24 cellular contexts compared by ENCODE assay signal in the genomic region with DNA sequence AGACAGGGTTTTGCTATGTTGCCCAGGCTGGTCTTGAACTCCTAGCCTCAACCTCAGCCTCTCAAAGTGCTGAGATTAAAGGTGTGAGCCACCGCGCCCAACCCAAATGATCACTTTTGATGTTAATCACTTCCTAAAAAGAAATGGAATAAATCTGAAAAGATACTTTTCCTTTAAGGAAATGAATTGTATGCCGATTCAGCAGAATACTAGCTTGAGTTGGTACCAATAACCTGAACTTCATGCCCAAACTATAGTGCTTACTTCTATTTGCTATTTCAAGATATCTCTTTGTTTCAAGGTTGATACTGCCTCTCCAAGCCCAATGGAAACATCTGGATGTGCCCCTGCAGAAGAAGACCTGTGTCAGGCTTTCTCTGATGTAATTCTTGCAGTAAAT. TPM values are rescaled to one million over a fixed set of nuclear protein-coding genes. Genes with fewer than 3 reads are reported as not detected.
DNase-seq lines count a peak whose midpoint lies in the region; ATAC-seq, FAIRE-seq and TF ChIP-seq lines count a peak whose summit lies in the region.
"Had no signal": no experiment of that assay in that cellular context is flagged by ENCODE, and none has a peak within 500 bp of the region (broad histone marks: within the 10 kb centered on the region; RNA-seq: fewer than 3 reads in every experiment).

No MANE protein-coding gene starts in this region.

- no peak overlapping the region for H3K56ac ChIP-seq in IMR-90 (ENCODE audit: extremely low read depth, insufficient read depth, low read length)

- no peak overlapping the region for H4K91ac ChIP-seq in IMR-90 (ENCODE audit: insufficient read depth, low read depth, low read length)

- H3K4ac ChIP-seq in IMR-90 (ENCODE audit: low read depth, low read length) = no peak overlapping the region

- CTCF ChIA-PET in activated CD4-positive, alpha-beta memory T cell treated with anti-CD3 and anti-CD28 coated beads, Interleukin-2, amount 10 ng/mL, durations not matched to agents 7 days and 5 days (lab: Charles Lee) = interaction anchor here (0.6 to 1.5 kb wide), 2 partner anchors 10 to 163 kb away, joined by 3 read pairs; no protein-coding TSS in a partner anchor
- CTCF ChIA-PET in activated CD4-positive, alpha-beta memory T cell treated with anti-CD3 and anti-CD28 coated beads for 36 hours (lab: Charles Lee) = no interaction called here
- CTCF ChIA-PET in IMR-90 (lab: Yijun Ruan, JAX) = no interaction called here
- CTCF ChIA-PET in activated CD8-positive, alpha-beta T cell treated with anti-CD3 and anti-CD28 coated beads, Interleukin-2, amount 10 ng/mL, durations not matched to agents 7 days and 5 days (lab: Charles Lee) = interaction anchor here (5.5 kb wide), 1 partner anchor 77 kb away, joined by 36 read pairs; a partner anchor contains a TSS

- no peak overlapping the region for H3K18ac ChIP-seq in IMR-90 (ENCODE audit: low read depth, low read length)

- H2BK120ac ChIP-seq in IMR-90 (ENCODE audit: low read depth, low read length) = no peak overlapping the region

- no peak overlapping the region for H4K8ac ChIP-seq in IMR-90 (ENCODE audit: low read depth in 2 of 2, low read length in 2 of 2)

- H3K36me3 ChIP-seq in IMR-90 (ENCODE audit: control insufficient read depth, insufficient read depth, low read length) (peaks cover 11% of the 10 kb centered on the region), astrocyte (ENCODE audit: insufficient read depth, low read length) (peaks cover 34% of the 10 kb centered on the region)

- no peak overlapping the region for H3K4me3 Mint-ChIP-seq in activated CD4-positive, alpha-beta memory T cell treated with anti-CD3 and anti-CD28 coated beads, Interleukin-2, amount 10 ng/mL, durations not matched to agents 7 days and 5 days
- H3K4me3 Mint-ChIP-seq in activated CD4-positive, alpha-beta memory T cell treated with anti-CD3 and anti-CD28 coated beads for 36 hours = no peak overlapping the region
- H3K4me3 Mint-ChIP-seq in astrocyte (ENCODE audit: unreplicated experiment) = no peak overlapping the region
- H3K4me3 Mint-ChIP-seq in activated CD8-positive, alpha-beta T cell treated with anti-CD3 and anti-CD28 coated beads, Interleukin-2, amount 10 ng/mL, durations not matched to agents 7 days and 5 days = no peak overlapping the region
- H3K4me3 Mint-ChIP-seq: B cell had no signal

- H2AFZ ChIP-seq in IMR-90 (replicated peaks; ENCODE audit: low read length, poor library complexity) (no peak overlapping the region), astrocyte (ENCODE audit: low read depth, low read length) (no peak overlapping the region)

- H2AK5ac ChIP-seq in IMR-90 (ENCODE audit: low read depth, low read length) = no peak overlapping the region

- no peak overlapping the region for H2BK15ac ChIP-seq in IMR-90 (ENCODE audit: low read depth, low read length)

- peaks cover 84% of the 10 kb centered on the region for H3K36me3 Mint-ChIP-seq in activated CD4-positive, alpha-beta memory T cell treated with anti-CD3 and anti-CD28 coated beads, Interleukin-2, amount 10 ng/mL, durations not matched to agents 7 days and 5 days (ENCODE audit: low read depth)
- H3K36me3 Mint-ChIP-seq in activated CD4-positive, alpha-beta memory T cell treated with anti-CD3 and anti-CD28 coated beads for 36 hours = peaks cover 59% of the 10 kb centered on the region
- peaks cover 6% of the 10 kb centered on the region for H3K36me3 Mint-ChIP-seq in astrocyte (ENCODE audit: low read depth, unreplicated experiment)
- H3K36me3 Mint-ChIP-seq in activated CD8-positive, alpha-beta T cell treated with anti-CD3 and anti-CD28 coated beads, Interleukin-2, amount 10 ng/mL, durations not matched to agents 7 days and 5 days (ENCODE audit: low read depth) = peaks cover 79% of the 10 kb centered on the region

- H3K4me3 ChIP-seq in IMR-90 (ENCODE audit: insufficient read depth, low read depth, low read length) = no peak overlapping the region
- H3K4me3 ChIP-seq in astrocyte (ENCODE audit: insufficient read depth, low read depth, low read length) = no peak overlapping the region
- H3K4me3 ChIP-seq: SJSA1 had no signal

- intact Hi-C loops in activated CD4-positive, alpha-beta memory T cell treated with anti-CD3 and anti-CD28 coated beads for 36 hours (cut with micrococcal nuclease) = no loop called here
- intact Hi-C loops in IMR-90 (cut with micrococcal nuclease) = loop anchor here (2.0 kb wide), 1 partner anchor 36 kb away; no protein-coding TSS in a partner anchor

- no peaks in the 10 kb centered on the region for H3K27me3 Mint-ChIP-seq in activated CD4-positive, alpha-beta memory T cell treated with anti-CD3 and anti-CD28 coated beads, Interleukin-2, amount 10 ng/mL, durations not matched to agents 7 days and 5 days
- no peaks in the 10 kb centered on the region for H3K27me3 Mint-ChIP-seq in activated CD4-positive, alpha-beta memory T cell treated with anti-CD3 and anti-CD28 coated beads for 36 hours
- no peaks in the 10 kb centered on the region for H3K27me3 Mint-ChIP-seq in astrocyte (ENCODE audit: low read depth, unreplicated experiment)
- no peaks in the 10 kb centered on the region for H3K27me3 Mint-ChIP-seq in activated CD8-positive, alpha-beta T cell treated with anti-CD3 and anti-CD28 coated beads, Interleukin-2, amount 10 ng/mL, durations not matched to agents 7 days and 5 days (ENCODE audit: low read depth)
- H3K27me3 Mint-ChIP-seq: B cell; CD4-positive, CD25-positive, alpha-beta regulatory T cell had no signal

- H3K27ac Mint-ChIP-seq in activated CD4-positive, alpha-beta memory T cell treated with anti-CD3 and anti-CD28 coated beads, Interleukin-2, amount 10 ng/mL, durations not matched to agents 7 days and 5 days = peak overlapping the region; percentile 47
- H3K27ac Mint-ChIP-seq in activated CD4-positive, alpha-beta memory T cell treated with anti-CD3 and anti-CD28 coated beads for 36 hours = no peak overlapping the region
- no peak overlapping the region for H3K27ac Mint-ChIP-seq in astrocyte (ENCODE audit: unreplicated experiment)
- no peak overlapping the region for H3K27ac Mint-ChIP-seq in activated CD8-positive, alpha-beta T cell treated with anti-CD3 and anti-CD28 coated beads, Interleukin-2, amount 10 ng/mL, durations not matched to agents 7 days and 5 days
- H3K27ac Mint-ChIP-seq: B cell had no signal

- in situ Hi-C loops in IMR-90 (cut with MboI; ENCODE audit: low sequenced_read_pairs) = no loop called here

- H4K20me1 ChIP-seq in IMR-90 (ENCODE audit: insufficient read depth, low read length) (no peaks in the 10 kb centered on the region), astrocyte (ENCODE audit: insufficient read depth, low read length) (peaks cover 6% of the 10 kb centered on the region)

- dilution Hi-C loops in IMR-90 (cut with HindIII; ENCODE audit: low sequenced_read_pairs, unreplicated experiment) = no loop called here

- TF ChIP-seq POLR2A in IMR-90 (IDR thresholded peaks at IDR 0.05; ENCODE audit: low read depth, low read length) = no peak

- POLR2A ChIA-PET in activated CD4-positive, alpha-beta memory T cell treated with anti-CD3 and anti-CD28 coated beads, Interleukin-2, amount 10 ng/mL, durations not matched to agents 7 days and 5 days (lab: Charles Lee) = interaction anchor here (1.4 kb wide), 1 partner anchor 19 kb away, joined by 6 read pairs; a partner anchor contains a TSS
- POLR2A ChIA-PET in activated CD4-positive, alpha-beta memory T cell treated with anti-CD3 and anti-CD28 coated beads for 36 hours (lab: Charles Lee) = interaction anchor here (0.6 kb wide), 1 partner anchor 64 kb away, joined by 3 read pairs; a partner anchor contains a TSS
- POLR2A ChIA-PET in IMR-90 (lab: Charles Lee; ENCODE audit: unreplicated experiment) = no interaction called here
- POLR2A ChIA-PET in activated CD8-positive, alpha-beta T cell treated with anti-CD3 and anti-CD28 coated beads, Interleukin-2, amount 10 ng/mL, durations not matched to agents 7 days and 5 days (lab: Charles Lee) = interaction anchor here (2.0 kb wide), 1 partner anchor 19 kb away, joined by 6 read pairs; a partner anchor contains a TSS

- no peak overlapping the region for H3K9ac ChIP-seq in IMR-90 (ENCODE audit: low read depth, low read length)
- H3K9ac ChIP-seq in astrocyte (ENCODE audit: low read length) = no peak overlapping the region

- H2BK5ac ChIP-seq in IMR-90 (ENCODE audit: low read depth, low read length, poor library complexity, severe bottlenecking) = no peak overlapping the region

- no peak overlapping the region for H2AK9ac ChIP-seq in IMR-90 (replicated peaks; ENCODE audit: low read depth, low read length, poor library complexity)

- BruUV-seq in IMR-90 (replicated peaks; lab: Mats Ljungman, UMichigan) = no TSS peak

- no peak for TF ChIP-seq RAD21 in IMR-90 (IDR thresholded peaks at IDR 0.05; ENCODE audit: low read length)

- H3K27me3 ChIP-seq in IMR-90 (ENCODE audit: control insufficient read depth, insufficient read depth, low read length) (no peaks in the 10 kb centered on the region), astrocyte (ENCODE audit: insufficient read depth, low read length) (no peaks in the 10 kb centered on the region)
- H3K27me3 ChIP-seq: SJSA1 had no signal

- H3K9me3 Mint-ChIP-seq in activated CD4-positive, alpha-beta memory T cell treated with anti-CD3 and anti-CD28 coated beads, Interleukin-2, amount 10 ng/mL, durations not matched to agents 7 days and 5 days = no peaks in the 10 kb centered on the region
- H3K9me3 Mint-ChIP-seq in activated CD4-positive, alpha-beta memory T cell treated with anti-CD3 and anti-CD28 coated beads for 36 hours = no peaks in the 10 kb centered on the region
- H3K9me3 Mint-ChIP-seq in astrocyte (ENCODE audit: unreplicated experiment) = no peaks in the 10 kb centered on the region
- H3K9me3 Mint-ChIP-seq in activated CD8-positive, alpha-beta T cell treated with anti-CD3 and anti-CD28 coated beads, Interleukin-2, amount 10 ng/mL, durations not matched to agents 7 days and 5 days (ENCODE audit: insufficient read depth) = no peaks in the 10 kb centered on the region
- H3K9me3 Mint-ChIP-seq: CD4-positive, CD25-positive, alpha-beta regulatory T cell had no signal

- no peak overlapping the region for H3K4me2 ChIP-seq in IMR-90 (ENCODE audit: low read depth, low read length)
- peak overlapping the region; percentile 17 for H3K4me2 ChIP-seq in astrocyte (ENCODE audit: low read length)

- FAIRE-seq in astrocyte (lab: Jason Lieb, UNC) = no peak
- FAIRE-seq: GM12891, RCC 7860 had no signal

- no peak overlapping the region for H2BK20ac ChIP-seq in IMR-90 (ENCODE audit: low read depth, low read length)

- ATAC-seq in IMR-90 (ENCODE audit: low read depth) (no peak), HG03469 (IDR thresholded peaks at IDR 0.05; ENCODE audit: unreplicated experiment) (no peak)
- no peak for ATAC-seq in activated CD8-positive, alpha-beta T cell treated with anti-CD3 and anti-CD28 coated beads, Interleukin-2, amount 10 ng/mL, durations not matched to agents 7 days and 5 days
- ATAC-seq: Right ventricle myocardium inferior had no signal

- 0 out of 2 replicates have a peak overlapping the region, but pooled peaks have one; percentile 16 for H3K23ac ChIP-seq in IMR-90 (ENCODE audit: low read depth, low read length)

- H3K14ac ChIP-seq in IMR-90 (replicated peaks; ENCODE audit: low read depth, low read length) = no peak overlapping the region

- DNase-seq in activated CD4-positive, alpha-beta memory T cell treated with anti-CD3 and anti-CD28 coated beads, Interleukin-2, amount 10 ng/mL, durations not matched to agents 7 days and 5 days = no peak
- DNase-seq in activated CD4-positive, alpha-beta memory T cell treated with anti-CD3 and anti-CD28 coated beads for 36 hours = no peak
- no peak for DNase-seq in IMR-90
- no peak for DNase-seq in astrocyte (ENCODE audit: low read depth)
- no peak for DNase-seq in DMS153 treated with DMSO at 0.1 percent for 48 hours (lab: John Stamatoyannopoulos, UW; ENCODE audit: unreplicated experiment)
- DNase-seq in activated CD8-positive, alpha-beta T cell treated with anti-CD3 and anti-CD28 coated beads, Interleukin-2, amount 10 ng/mL, durations not matched to agents 7 days and 5 days = no peak
- DNase-seq: 8988T; CD4-positive, CD25-positive, alpha-beta regulatory T cell; DMS79; HCEC 1CT; MM.1S; NCI-H1092 treated with DMSO at 0.1 percent for 48 hours; NCI-H1436 treated with DMSO at 0.1 percent for 48 hours; NCI-H2029; NCI-H226; NCI-H510A treated with DMSO at 0.1 percent for 48 hours; NCI-H748 treated with DMSO at 0.1 percent for 48 hours; NK-92 treated with Interleukin-12 subunit alpha and Interleukin-12 subunit beta, amount 100 ng/mL, for 24 hours had no signal

- H3K27ac ChIP-seq in IMR-90 (ENCODE audit: insufficient read depth, low read length) = no peak overlapping the region
- no peak overlapping the region for H3K27ac ChIP-seq in astrocyte (ENCODE audit: low read depth, low read length)
- H3K27ac ChIP-seq: SJSA1 had no signal

- no peaks in the 10 kb centered on the region for H3K9me1 ChIP-seq in IMR-90 (ENCODE audit: insufficient read depth, low read length)

- peaks cover 57% of the 10 kb centered on the region for H3K79me2 ChIP-seq in astrocyte (ENCODE audit: insufficient read depth, low read length)

- H3K79me1 ChIP-seq in IMR-90 (ENCODE audit: low read depth in 1 of 2, low read length in 2 of 2) = peaks cover 33 to 56% of the 10 kb centered on the region in 2 experiments

- TF ChIP-seq CTCF in IMR-90 (conservative IDR thresholded peaks at IDR 0.05; ENCODE audit: low read depth, low read length) (no peak), astrocyte (IDR thresholded peaks at IDR 0.05; ENCODE audit: insufficient read depth, low read depth, low read length) (no peak)

- no peak overlapping the region for H4K5ac ChIP-seq in IMR-90 (ENCODE audit: low read depth, low read length)

- WGBS in IMR-90 (ENCODE audit: extremely low coverage in 2 of 2, insufficient read length in 1 of 2), 2 experiments = no CpG with 5 or more reads among the region's 3 CpGs

- no peaks in the 10 kb centered on the region for H3K9me3 ChIP-seq in IMR-90 (ENCODE audit: control insufficient read depth, insufficient read depth, low read length)
- H3K9me3 ChIP-seq in astrocyte (ENCODE audit: insufficient read depth, low read depth, low read length) = no peaks in the 10 kb centered on the region
- H3K9me3 ChIP-seq: SJSA1 had no signal

- H3K4me1 Mint-ChIP-seq in activated CD4-positive, alpha-beta memory T cell treated with anti-CD3 and anti-CD28 coated beads, Interleukin-2, amount 10 ng/mL, durations not matched to agents 7 days and 5 days = peaks cover 56% of the 10 kb centered on the region
- H3K4me1 Mint-ChIP-seq in activated CD4-positive, alpha-beta memory T cell treated with anti-CD3 and anti-CD28 coated beads for 36 hours (ENCODE audit: low read depth) = peaks cover 27% of the 10 kb centered on the region
- peaks cover 8% of the 10 kb centered on the region for H3K4me1 Mint-ChIP-seq in astrocyte (ENCODE audit: low read depth, unreplicated experiment)
- peaks cover 51% of the 10 kb centered on the region for H3K4me1 Mint-ChIP-seq in activated CD8-positive, alpha-beta T cell treated with anti-CD3 and anti-CD28 coated beads, Interleukin-2, amount 10 ng/mL, durations not matched to agents 7 days and 5 days (ENCODE audit: low read depth)

- H3K4me1 ChIP-seq in IMR-90 (ENCODE audit: control insufficient read depth, insufficient read depth, low read length) (peaks cover 2% of the 10 kb centered on the region; the same call in 1 of the 2 replicates), astrocyte (ENCODE audit: insufficient read depth, low read length) (peaks cover 8% of the 10 kb centered on the region)

RNA-seq across cellular contexts. Expression of a gene that starts 4.0 kb away (rescaled TPM):
- total RNA-seq in activated CD4-positive, alpha-beta memory T cell treated with anti-CD3 and anti-CD28 coated beads, Interleukin-2, amount 10 ng/mL, durations not matched to agents 7 days and 5 days = 100 to 1,000 TPM; 162 to 175 TPM
- total RNA-seq in activated CD4-positive, alpha-beta memory T cell treated with anti-CD3 and anti-CD28 coated beads for 36 hours = 100 to 1,000 TPM; 178 to 189 TPM
- 160 and 203 TPM in 2 replicates for total RNA-seq in IMR-90 (2012; rRNA removed)
- 77.0 and 83.3 TPM in 2 replicates for polyA plus RNA-seq in IMR-90 (2012; rRNA removed)
- 22.8 and 47.1 TPM in 2 replicates for polyA plus RNA-seq in IMR-90 (2012; cell fraction: cytosol; rRNA removed)
- polyA plus RNA-seq in IMR-90 (2012; cell fraction: nucleus; rRNA removed; ENCODE audit: low replicate concordance) = 12.3 and 33.0 TPM in 2 replicates
- 34.2 and 49.8 TPM in 2 replicates for total RNA-seq in astrocyte
- 100 to 1,000 TPM; 205 to 218 TPM for total RNA-seq in activated CD8-positive, alpha-beta T cell treated with anti-CD3 and anti-CD28 coated beads, Interleukin-2, amount 10 ng/mL, durations not matched to agents 7 days and 5 days

RNA-seq across cellular contexts. Expression of a gene that starts 18.4 kb away (rescaled TPM):
- 10 to 100 TPM; 41.8 to 44.1 TPM for total RNA-seq in activated CD4-positive, alpha-beta memory T cell treated with anti-CD3 and anti-CD28 coated beads, Interleukin-2, amount 10 ng/mL, durations not matched to agents 7 days and 5 days
- total RNA-seq in activated CD4-positive, alpha-beta memory T cell treated with anti-CD3 and anti-CD28 coated beads for 36 hours = 10 to 100 TPM; 80.7 to 82.0 TPM
- total RNA-seq in IMR-90 (2012; rRNA removed) (3.8 and 10.8 TPM in 2 replicates), astrocyte (4.9 and 5.0 TPM in 2 replicates)
- polyA plus RNA-seq in IMR-90 (2012; rRNA removed) = 6.6 and 7.8 TPM in 2 replicates
- 1.4 and 7.8 TPM in 2 replicates for polyA plus RNA-seq in IMR-90 (2012; cell fraction: cytosol; rRNA removed)
- 0.47 and 1.1 TPM in 2 replicates for polyA plus RNA-seq in IMR-90 (2012; cell fraction: nucleus; rRNA removed; ENCODE audit: low replicate concordance)
- total RNA-seq in activated CD8-positive, alpha-beta T cell treated with anti-CD3 and anti-CD28 coated beads, Interleukin-2, amount 10 ng/mL, durations not matched to agents 7 days and 5 days = 10 to 100 TPM; 48.5 to 50.1 TPM

Comparison
In these comparisons a context has a peak if more than half of its experiments do, and no peak if none do; other contexts are left out.
1. CTCF ChIA-PET loops: an anchor here in activated CD4-positive, alpha-beta memory T cell treated with anti-CD3 and anti-CD28 coated beads, Interleukin-2, amount 10 ng/mL, durations not matched to agents 7 days and 5 days (0.6 to 1.5 kb wide) and activated CD8-positive, alpha-beta T cell treated with anti-CD3 and anti-CD28 coated beads, Interleukin-2, amount 10 ng/mL, durations not matched to agents 7 days and 5 days (5.5 kb wide); none called in activated CD4-positive, alpha-beta memory T cell treated with anti-CD3 and anti-CD28 coated beads for 36 hours and IMR-90.